In the genomic region with DNA sequence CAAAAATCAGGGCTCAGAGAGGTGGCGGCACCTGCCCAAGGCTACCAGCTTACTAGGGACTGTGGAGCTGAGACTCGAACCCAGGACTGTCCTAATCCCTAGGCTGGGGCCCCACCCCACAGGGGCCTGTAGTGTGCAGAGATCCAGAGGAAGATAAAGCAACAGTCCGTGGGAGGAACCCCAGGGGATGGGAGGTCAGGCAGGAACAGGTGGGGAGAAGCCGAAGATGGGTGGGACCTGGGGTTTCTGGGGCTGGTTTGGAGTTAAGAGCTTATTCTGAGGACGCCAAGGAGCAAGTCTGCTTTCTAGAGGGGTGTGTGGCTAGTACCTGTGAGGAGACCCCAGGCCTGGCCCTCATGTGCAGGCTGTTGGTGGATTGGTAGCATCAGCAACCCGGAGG, we compare ENCODE assay signal across 1 cellular context.
TF ChIP-seq lines count a peak whose summit lies in the region.

No MANE protein-coding gene starts in this region.

TF ChIP-seq in GM12878, 131 proteins besides CTCF, POLR2A, EP300 and RAD21:
- TF ChIP-seq, protein P1, sequence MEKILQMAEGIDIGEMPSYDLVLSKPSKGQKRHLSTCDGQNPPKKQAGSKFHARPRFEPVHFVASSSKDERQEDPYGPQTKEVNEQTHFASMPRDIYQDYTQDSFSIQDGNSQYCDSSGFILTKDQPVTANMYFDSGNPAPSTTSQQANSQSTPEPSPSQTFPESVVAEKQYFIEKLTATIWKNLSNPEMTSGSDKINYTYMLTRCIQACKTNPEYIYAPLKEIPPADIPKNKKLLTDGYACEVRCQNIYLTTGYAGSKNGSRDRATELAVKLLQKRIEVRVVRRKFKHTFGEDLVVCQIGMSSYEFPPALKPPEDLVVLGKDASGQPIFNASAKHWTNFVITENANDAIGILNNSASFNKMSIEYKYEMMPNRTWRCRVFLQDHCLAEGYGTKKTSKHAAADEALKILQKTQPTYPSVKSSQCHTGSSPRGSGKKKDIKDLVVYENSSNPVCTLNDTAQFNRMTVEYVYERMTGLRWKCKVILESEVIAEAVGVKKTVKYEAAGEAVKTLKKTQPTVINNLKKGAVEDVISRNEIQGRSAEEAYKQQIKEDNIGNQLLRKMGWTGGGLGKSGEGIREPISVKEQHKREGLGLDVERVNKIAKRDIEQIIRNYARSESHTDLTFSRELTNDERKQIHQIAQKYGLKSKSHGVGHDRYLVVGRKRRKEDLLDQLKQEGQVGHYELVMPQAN (conservative IDR thresholded peaks at IDR 0.05): no peak
- TF ChIP-seq CHD4 (IDR thresholded peaks at IDR 0.05) (no peak), ZNF217 (IDR thresholded peaks at IDR 0.05) (no peak), SREBF1 (IDR thresholded peaks at IDR 0.05; ENCODE audit: low read length) (no peak), IKZF1 (conservative IDR thresholded peaks at IDR 0.05) (no peak), ETV6 (conservative IDR thresholded peaks at IDR 0.05 in 1 of 2, IDR thresholded peaks at IDR 0.05 in 1 of 2; ENCODE audit: borderline replicate concordance in 1 of 2, low read depth in 1 of 2) (no peak), RBBP5 (conservative IDR thresholded peaks at IDR 0.05) (no peak), SMARCA5 (IDR thresholded peaks at IDR 0.05) (no peak), HDAC2 (IDR thresholded peaks at IDR 0.05) (no peak), KDM1A (IDR thresholded peaks at IDR 0.05; ENCODE audit: borderline replicate concordance) (no peak), GABPA (IDR thresholded peaks at IDR 0.05; ENCODE audit: low read depth) (no peak), EED (IDR thresholded peaks at IDR 0.05; ENCODE audit: low read depth) (no peak)
- TF ChIP-seq, protein P2, sequence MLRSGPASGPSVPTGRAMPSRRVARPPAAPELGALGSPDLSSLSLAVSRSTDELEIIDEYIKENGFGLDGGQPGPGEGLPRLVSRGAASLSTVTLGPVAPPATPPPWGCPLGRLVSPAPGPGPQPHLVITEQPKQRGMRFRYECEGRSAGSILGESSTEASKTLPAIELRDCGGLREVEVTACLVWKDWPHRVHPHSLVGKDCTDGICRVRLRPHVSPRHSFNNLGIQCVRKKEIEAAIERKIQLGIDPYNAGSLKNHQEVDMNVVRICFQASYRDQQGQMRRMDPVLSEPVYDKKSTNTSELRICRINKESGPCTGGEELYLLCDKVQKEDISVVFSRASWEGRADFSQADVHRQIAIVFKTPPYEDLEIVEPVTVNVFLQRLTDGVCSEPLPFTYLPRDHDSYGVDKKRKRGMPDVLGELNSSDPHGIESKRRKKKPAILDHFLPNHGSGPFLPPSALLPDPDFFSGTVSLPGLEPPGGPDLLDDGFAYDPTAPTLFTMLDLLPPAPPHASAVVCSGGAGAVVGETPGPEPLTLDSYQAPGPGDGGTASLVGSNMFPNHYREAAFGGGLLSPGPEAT (IDR thresholded peaks at IDR 0.05; ENCODE audit: low read depth): no peak
TF ChIP-seq in GM12878: peak in this region for 0.
